10 cellular contexts compared by ENCODE assay signal in genomic region chr7:44984478-44984758, GRCh38. TPM values are rescaled to one million over a fixed set of nuclear protein-coding genes. Genes with fewer than 3 reads are reported as not detected.
DNase-seq lines count a peak whose midpoint lies in the region; ATAC-seq and TF ChIP-seq lines count a peak whose summit lies in the region.
"Had no signal": no experiment of that assay in that cellular context is flagged by ENCODE, and none has a peak within 500 bp of the region (broad histone marks: within the 10 kb centered on the region; RNA-seq: fewer than 3 reads in every experiment).

No MANE protein-coding gene starts in this region.

- H3K9ac ChIP-seq in PC-3 (ENCODE audit: low read length) (peak overlapping the region; percentile 99; the same call in 1 of the 2 replicates), skeletal muscle satellite cell (ENCODE audit: low read depth, low read length) (no peak overlapping the region)

- POLR2A ChIA-PET in PC-3 (lab: Charles Lee; ENCODE audit: unreplicated experiment), result no interaction called here

- peak overlapping the region; percentile 92 for H3K4me3 ChIP-seq in PC-3 (ENCODE audit: low read length)
- H3K4me3 ChIP-seq in skeletal muscle satellite cell (ENCODE audit: low read length), result peak overlapping the region; percentile 89
- H3K4me3 ChIP-seq: left ventricle myocardium inferior had no signal

- H3K9me3 Mint-ChIP-seq in effector memory CD8-positive, alpha-beta T cell, result no peaks in the 10 kb centered on the region

- H3K4me1 Mint-ChIP-seq in effector memory CD8-positive, alpha-beta T cell (ENCODE audit: low read depth in 2 of 2), result peaks cover 55 to 62% of the 10 kb centered on the region in 2 donors

- peaks cover 39% of the 10 kb centered on the region for H3K79me2 ChIP-seq in PC-3 (ENCODE audit: low read length)

- H3F3A ChIP-seq in PC-3 (ENCODE audit: low read length, unreplicated experiment), result peaks cover 13% of the 10 kb centered on the region

- no peak overlapping the region for H3K27ac ChIP-seq in PC-3 (ENCODE audit: low read length)
- H3K27ac ChIP-seq: left ventricle myocardium inferior had no signal

- CTCF ChIA-PET in PC-3 (lab: Charles Lee), result no interaction called here

- H3K4me2 ChIP-seq in PC-3 (ENCODE audit: low read length) (peak overlapping the region; percentile 99), skeletal muscle satellite cell (ENCODE audit: low read length) (peak overlapping the region; percentile 99)

- H3K36me3 ChIP-seq in PC-3 (ENCODE audit: low read depth, low read length), result peaks cover 37% of the 10 kb centered on the region
- H3K36me3 ChIP-seq in skeletal muscle satellite cell (ENCODE audit: insufficient read depth, low read length), result peaks cover 40% of the 10 kb centered on the region

- no peak overlapping the region for H2AFZ ChIP-seq in PC-3 (ENCODE audit: low read length)

- no TSS peak for BruUV-seq in PC-3 (replicated peaks; lab: Mats Ljungman, UMichigan)

- H3K9me3 ChIP-seq in PC-3 (ENCODE audit: low read length), result no peaks in the 10 kb centered on the region
- H3K9me3 ChIP-seq in skeletal muscle satellite cell (replicated peaks; ENCODE audit: low read length), result no peaks in the 10 kb centered on the region
- H3K9me3 ChIP-seq: left ventricle myocardium inferior had no signal

- peak overlapping the region; percentile 95 to 99 for H3K4me3 Mint-ChIP-seq in effector memory CD8-positive, alpha-beta T cell

- H3K27me3 ChIP-seq in PC-3 (ENCODE audit: low read length) (no peaks in the 10 kb centered on the region), skeletal muscle satellite cell (ENCODE audit: control insufficient read depth, insufficient read depth, low read length) (no peaks in the 10 kb centered on the region)

- ATAC-seq in PC-3, result no peak
- ATAC-seq in effector memory CD8-positive, alpha-beta T cell (replicated peaks), result no peak
- no peak for ATAC-seq in GM18861 (IDR thresholded peaks at IDR 0.05; ENCODE audit: unreplicated experiment)
- no peak for ATAC-seq in HG03457 (IDR thresholded peaks at IDR 0.05; ENCODE audit: unreplicated experiment)
- no peak for ATAC-seq in GM21723 (IDR thresholded peaks at IDR 0.05; ENCODE audit: unreplicated experiment)

- peak; percentile 35 for TF ChIP-seq POLR2A in GM19099 (IDR thresholded peaks at IDR 0.05; ENCODE audit: extremely low read depth, insufficient read length, low read depth)

- intact Hi-C loops in PC-3 (cut with micrococcal nuclease), result no loop called here

- TF ChIP-seq CTCF in PC-3 (conservative IDR thresholded peaks at IDR 0.05; ENCODE audit: low read depth, low read length), result no peak

- H3K9me2 ChIP-seq in PC-3 (replicated peaks; ENCODE audit: low read length), result no peaks in the 10 kb centered on the region

- H3K27me3 Mint-ChIP-seq in effector memory CD8-positive, alpha-beta T cell, result no peaks in the 10 kb centered on the region

- H4K20me1 ChIP-seq in PC-3 (ENCODE audit: low read length), result peaks cover 35% of the 10 kb centered on the region

- H3K27ac Mint-ChIP-seq in effector memory CD8-positive, alpha-beta T cell, result peak overlapping the region; percentile 98 to 99

- H3K36me3 Mint-ChIP-seq in effector memory CD8-positive, alpha-beta T cell (ENCODE audit: insufficient read depth), result peaks cover 78% of the 10 kb centered on the region

- no peak for DNase-seq in PC-3
- no peak for DNase-seq in effector memory CD8-positive, alpha-beta T cell
- DNase-seq: activated CD4-positive, alpha-beta T cell treated with anti-CD3 and anti-CD28 coated beads, Interleukin-2, amount 50 U/mL, for 4 hours; left ventricle myocardium inferior; stimulated activated CD4-positive, alpha-beta T cell treated with anti-CD3 and anti-CD28 coated beads, Interleukin-2, amount 100 ng/mL, for 24 hours had no signal

- peaks cover 19% of the 10 kb centered on the region for H3K4me1 ChIP-seq in PC-3 (ENCODE audit: insufficient read depth, low read length)
- H3K4me1 ChIP-seq in skeletal muscle satellite cell (ENCODE audit: control insufficient read depth, insufficient read depth, low read length), result peaks cover 40% of the 10 kb centered on the region

RNA-seq across cellular contexts. Expression of gene MYO1G, which starts 5.6 kb away (rescaled TPM):
- 0.11 and 0.17 TPM in 2 replicates for total RNA-seq in PC-3 (2014; rRNA removed)
- under 0.01 and 0.25 TPM in 2 replicates for total RNA-seq in skeletal muscle satellite cell (2012; rRNA removed)

RNA-seq across cellular contexts. Expression of gene CCM2, which starts 15.6 kb away (rescaled TPM):
- total RNA-seq in PC-3 (2014; rRNA removed), result 56.6 and 61.5 TPM in 2 replicates
- total RNA-seq in skeletal muscle satellite cell (2012; rRNA removed), result 49.4 and 59.0 TPM in 2 replicates
